In the genomic region with DNA sequence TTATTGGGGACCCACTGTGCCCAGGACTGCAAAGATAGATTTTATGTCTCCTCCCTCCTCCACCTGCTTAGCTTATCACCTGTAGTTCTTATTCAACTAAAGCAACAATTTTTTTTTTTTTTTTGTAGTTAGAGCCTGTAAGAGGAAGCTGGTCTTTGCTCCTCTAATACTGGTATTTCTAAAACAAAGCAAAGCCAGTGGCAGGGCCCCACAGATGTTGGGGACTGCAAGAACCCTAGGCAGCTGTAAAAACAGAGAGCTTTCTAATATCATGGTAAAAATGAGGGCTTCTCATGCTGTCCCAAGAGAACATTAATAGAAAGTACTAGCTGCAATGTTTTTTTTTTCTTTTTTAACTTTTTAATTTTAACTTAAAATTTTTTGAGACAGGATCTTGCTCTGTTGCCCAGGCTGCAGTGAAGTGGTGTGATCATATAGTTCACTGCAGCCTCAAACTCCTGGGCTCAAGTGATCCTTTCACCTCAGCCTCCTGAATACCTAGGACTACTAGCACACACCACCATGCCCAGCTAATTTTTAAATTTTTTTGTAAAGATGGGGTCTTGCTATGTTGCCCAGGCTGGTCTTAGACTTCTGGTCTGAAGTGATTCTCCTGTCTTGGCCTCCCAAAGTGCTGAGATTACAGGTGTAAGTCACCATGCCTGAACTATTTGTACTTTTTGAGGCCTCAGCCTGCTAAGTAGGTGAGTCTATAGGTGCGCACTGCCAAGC, we compare ENCODE assay signal across 2 cellular contexts.
A peak's percentile ranks its signal among the peaks of the same experiment; 100 is the strongest.
TF ChIP-seq lines count a peak whose summit lies in the region.

No MANE protein-coding gene starts in this region.

TF ChIP-seq in HEK293, 187 proteins besides CTCF, POLR2A, EP300 and RAD21:
- no peak for TF ChIP-seq ZNF560 (tag by site-specific recombination; IDR thresholded peaks at IDR 0.05; ENCODE audit: borderline replicate concordance)
- peak; percentile 91 for TF ChIP-seq ZNF121 (tag by site-specific recombination; IDR thresholded peaks at IDR 0.05)
- TF ChIP-seq HOXC10 (CRISPR knock-in tag; IDR thresholded peaks at IDR 0.05), result no peak
- TF ChIP-seq ZNF223 (tag by site-specific recombination; IDR thresholded peaks at IDR 0.05), result no peak

TF ChIP-seq in H1, 55 proteins besides CTCF, POLR2A, EP300 and RAD21:
- peak; percentile 86 for TF ChIP-seq KDM1A (IDR thresholded peaks at IDR 0.05; ENCODE audit: borderline replicate concordance, low read length)
- TF ChIP-seq, protein P1, sequence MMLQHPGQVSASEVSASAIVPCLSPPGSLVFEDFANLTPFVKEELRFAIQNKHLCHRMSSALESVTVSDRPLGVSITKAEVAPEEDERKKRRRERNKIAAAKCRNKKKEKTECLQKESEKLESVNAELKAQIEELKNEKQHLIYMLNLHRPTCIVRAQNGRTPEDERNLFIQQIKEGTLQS (IDR thresholded peaks at IDR 0.05; ENCODE audit: insufficient read depth, low read depth, low read length), result no peak
TF ChIP-seq in H1: peak in this region for 1.
